ENCODE assay signal across 12 cellular contexts in genomic region chr6:139577991-139578604, GRCh38.
DNase-seq lines count a peak whose midpoint lies in the region; ATAC-seq and TF ChIP-seq lines count a peak whose summit lies in the region.
"Had no signal": no experiment of that assay in that cellular context is flagged by ENCODE, and none has a peak within 500 bp of the region (broad histone marks: within the 10 kb centered on the region; RNA-seq: fewer than 3 reads in every experiment).

No MANE protein-coding gene starts in this region.

- H3K27ac ChIP-seq in fibroblast of lung (ENCODE audit: insufficient read depth, low read length) (peak overlapping the region; percentile 85), prostate gland (peak overlapping the region in 1 of 2 donors; percentile 1)
- H3K27ac ChIP-seq: HL-60 had no signal

- H3K4me3 ChIP-seq in fibroblast of lung (replicated peaks in 1 of 4; ENCODE audit: control extremely low read depth in 1 of 4, insufficient read depth in 1 of 4, low read depth in 3 of 4, low read length in 4 of 4) (no peak overlapping the region), prostate gland (no peak overlapping the region)

- H3K9me3 ChIP-seq in fibroblast of lung (ENCODE audit: control insufficient read depth, insufficient read depth, low read depth, low read length) = no peaks in the 10 kb centered on the region
- no peaks in the 10 kb centered on the region for H3K9me3 ChIP-seq in prostate gland

- DNase-seq in DMS79 treated with DMSO at 0.1 percent for 48 hours (lab: John Stamatoyannopoulos, UW) (peak; percentile 71), RKO (ENCODE audit: low spot score) (peak; percentile 12), fibroblast of lung (ENCODE audit: low read depth in 2 of 2) (peak; percentile 92 to 94), prostate gland (ENCODE audit: low spot score) (peak; percentile 40), NCI-H2081 treated with DMSO at 0.1 percent for 48 hours (lab: John Stamatoyannopoulos, UW) (no peak)
- DNase-seq in activated effector memory CD4-positive, alpha-beta T cell treated with Interleukin-2 at 50 U/mL for 16 hours = no peak
- DNase-seq in stimulated activated CD4-positive, alpha-beta T cell treated with anti-CD3 and anti-CD28 coated beads, Interleukin-4, amount 100 ng/mL, for 4 hours = no peak
- DNase-seq: activated naive CD4-positive, alpha-beta T cell treated with anti-CD3 and anti-CD28 coated beads, Interleukin-2, amount 50 U/mL, for 16 hours; DND-41; head of caudate nucleus had no signal

- H2AFZ ChIP-seq in fibroblast of lung (ENCODE audit: low read length) = peak overlapping the region; percentile 11

- ATAC-seq in GM18867 (IDR thresholded peaks at IDR 0.05; ENCODE audit: unreplicated experiment) = no peak

- H3K4me1 ChIP-seq in fibroblast of lung (ENCODE audit: control insufficient read depth, extremely low read depth, insufficient read depth, low read length) (peaks cover 20% of the 10 kb centered on the region), prostate gland (replicated peaks) (no peaks in the 10 kb centered on the region)

- no peak for TF ChIP-seq POLR2A in prostate gland (IDR thresholded peaks at IDR 0.05)

- no peak overlapping the region for H3K9ac ChIP-seq in fibroblast of lung (ENCODE audit: insufficient read depth, low read length)

- peak overlapping the region; percentile 54 for H3K4me2 ChIP-seq in fibroblast of lung (ENCODE audit: extremely low read depth, insufficient read depth, low read length)

- intact Hi-C loops in prostate gland (cut with DNase I) = no loop called here

- no peaks in the 10 kb centered on the region for H4K20me1 ChIP-seq in fibroblast of lung (ENCODE audit: control insufficient read depth, extremely low read depth, insufficient read depth, low read length)

- H3K79me2 ChIP-seq in fibroblast of lung (ENCODE audit: control insufficient read depth, insufficient read depth, low read length) = no peaks in the 10 kb centered on the region

- TF ChIP-seq CTCF in fibroblast of lung (conservative IDR thresholded peaks at IDR 0.05 in 1 of 2, IDR thresholded peaks at IDR 0.05 in 1 of 2; ENCODE audit: low read depth in 1 of 2, low read length in 2 of 2) (no peak), prostate gland (IDR thresholded peaks at IDR 0.05) (no peak)

- no peaks in the 10 kb centered on the region for H3K27me3 ChIP-seq in fibroblast of lung (ENCODE audit: control insufficient read depth, insufficient read depth, low read length)
- H3K27me3 ChIP-seq in prostate gland (replicated peaks; ENCODE audit: insufficient read depth) = no peaks in the 10 kb centered on the region

- H3K36me3 ChIP-seq in fibroblast of lung (ENCODE audit: control insufficient read depth, insufficient read depth, low read length) (no peaks in the 10 kb centered on the region), prostate gland (no peaks in the 10 kb centered on the region)

- WGBS in prostate gland = 13% methylated on average over 4 of the region's 4 CpGs

Comparison
In these comparisons a context has a peak if more than half of its experiments do, and no peak if none do; other contexts are left out.
1. DNase-seq: peak in DMS79 treated with DMSO at 0.1 percent for 48 hours (single experiment), RKO (single experiment), fibroblast of lung (2 of 2) and prostate gland (single experiment); none in activated effector memory CD4-positive, alpha-beta T cell treated with Interleukin-2 at 50 U/mL for 16 hours (single experiment), NCI-H2081 treated with DMSO at 0.1 percent for 48 hours (single experiment) and stimulated activated CD4-positive, alpha-beta T cell treated with anti-CD3 and anti-CD28 coated beads, Interleukin-4, amount 100 ng/mL, for 4 hours (0 of 2).